ENCODE assay signal across 27 cellular contexts in the genomic region with DNA sequence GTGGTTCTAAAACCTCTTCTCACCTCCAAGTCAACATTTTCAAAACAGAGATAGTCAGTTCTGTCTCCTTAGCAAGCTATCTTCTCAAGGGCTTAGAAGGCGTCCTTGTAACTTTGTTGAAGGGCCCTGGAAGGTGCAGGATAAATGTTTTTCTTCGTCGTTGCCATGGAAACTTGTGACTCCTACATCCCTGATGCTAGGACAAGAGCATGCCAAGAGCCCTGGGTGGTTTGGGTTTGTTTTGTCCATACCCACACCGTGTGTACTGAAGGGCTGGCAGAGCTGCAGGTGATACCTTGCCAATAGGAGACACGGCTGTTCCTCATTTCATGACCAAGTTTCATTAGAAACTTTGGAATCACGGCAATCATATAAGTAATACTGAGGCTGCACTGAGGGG.
"Had no signal": no experiment of that assay in that cellular context is flagged by ENCODE, and none has a peak within 500 bp of the region (broad histone marks: within the 10 kb centered on the region; RNA-seq: fewer than 3 reads in every experiment).

No MANE protein-coding gene starts in this region.

- H3K4me3 ChIP-seq: heart left ventricle, hepatocyte, lower lobe of right lung, pancreas, prostate gland, skin epidermis, stomach, testis, tibial artery, upper lobe of right lung had no signal

- H3K4me1 ChIP-seq: pancreas, prostate gland had no signal

- H3K27me3 ChIP-seq: heart left ventricle, hepatocyte, pancreas, stomach, testis, tibial artery, upper lobe of right lung had no signal

- ATAC-seq: heart left ventricle; left lobe of liver; lower lobe of right lung; naive thymus-derived CD4-positive, alpha-beta T cell; natural killer cell treated with Interleukin-12 subunit alpha and Interleukin-12 subunit beta and Interleukin-15 and Interleukin-18, amount 100 ng/mL, for 72 hours; pancreas; right cardiac atrium; sciatic nerve; stimulated activated naive B cell treated with anti-CD40 and anti-IgM and Interleukin-4, amounts not matched to agents 10 μg/mL and 1 μg/mL and 100 μg/mL, for 72 hours; stimulated activated naive CD8-positive, alpha-beta T cell treated with anti-CD3 and anti-CD28 coated beads, Interleukin-15, Interleukin-2, amounts not matched to agents 100 U/mL and 50 U/mL, for 24 hours; upper lobe of right lung had no signal

- H3K36me3 ChIP-seq: heart left ventricle, lower lobe of right lung, pancreas, prostate gland, stomach, tibial artery, upper lobe of right lung had no signal

- H3K9me3 ChIP-seq: heart left ventricle, lower lobe of right lung, pancreas, prostate gland, stomach, testis, tibial artery, upper lobe of right lung had no signal

- DNase-seq: heart left ventricle; kidney glomerular epithelial cell; lower lobe of right lung; mammary epithelial cell; mesenchymal stem cell; naive thymus-derived CD4-positive, alpha-beta T cell; pancreas; posterior cingulate gyrus; retina; right cardiac atrium; stimulated activated CD4-positive, alpha-beta T cell treated with anti-CD3 and anti-CD28 coated beads, Interleukin-12 subunit alpha, Interleukin-12 subunit beta, amount 100 ng/mL, for 4 hours; stimulated activated CD4-positive, alpha-beta T cell treated with anti-CD3 and anti-CD28 coated beads, Interleukin-15, amount 100 ng/mL, for 24 hours; stimulated activated CD4-positive, alpha-beta T cell treated with anti-CD3 and anti-CD28 coated beads, Interleukin-2, amount 100 ng/mL, for 24 hours; stimulated activated CD4-positive, alpha-beta T cell treated with anti-CD3 and anti-CD28 coated beads, Interleukin-4, amount 100 ng/mL, for 1 hour; stimulated activated naive B cell treated with anti-CD40 and anti-IgM and Interleukin-4, amounts not matched to agents 10 μg/mL and 1 μg/mL and 100 μg/mL, for 72 hours; stimulated activated naive CD8-positive, alpha-beta T cell treated with anti-CD3 and anti-CD28 coated beads, Interleukin-15, Interleukin-2, amounts not matched to agents 100 U/mL and 50 U/mL, for 24 hours; stomach; testis; tibial artery; trophoblast cell; upper lobe of right lung had no signal

- H3K27ac ChIP-seq: hepatocyte, lower lobe of right lung, pancreas, prostate gland, skin epidermis, stomach, upper lobe of right lung had no signal
